ENCODE assay signal across 32 cellular contexts in the genomic region with DNA sequence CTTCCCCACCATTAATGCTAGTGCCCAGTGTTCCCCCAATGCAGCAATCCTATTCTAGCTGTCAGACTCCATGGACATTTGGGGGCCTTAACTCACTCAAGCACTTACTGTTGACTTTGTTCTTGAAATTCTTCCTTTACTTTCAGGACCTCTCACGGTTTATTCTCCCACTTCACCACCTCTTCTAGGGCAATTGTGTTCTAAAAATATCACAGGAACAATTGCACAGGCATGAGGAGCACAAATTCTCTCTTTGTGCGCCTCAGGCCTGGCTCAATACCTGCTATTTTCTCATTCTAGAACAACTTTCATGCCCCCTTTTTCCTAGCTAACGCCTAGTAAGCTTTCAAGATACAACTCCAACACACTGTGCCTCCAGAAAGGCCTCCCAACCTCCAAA. TPM values are rescaled to one million over a fixed set of nuclear protein-coding genes. Genes with fewer than 3 reads are reported as not detected.
"Had no signal": no experiment of that assay in that cellular context is flagged by ENCODE, and none has a peak within 500 bp of the region (broad histone marks: within the 10 kb centered on the region; RNA-seq: fewer than 3 reads in every experiment).

No MANE protein-coding gene starts in this region.

- H3K36me3 ChIP-seq: colonic mucosa, gastrocnemius medialis, lower lobe of right lung, ovary, right lobe of liver, stomach, tibial artery had no signal

- ATAC-seq: esophagus mucosa, gastrocnemius medialis, left lobe of liver, natural killer cell, psoas muscle, right lobe of liver had no signal

- FAIRE-seq: islet of Langerhans, small intestine, urothelium cell line had no signal

- H3K4me3 Mint-ChIP-seq: central memory CD8-positive, alpha-beta T cell; dendritic cell treated with granulocyte-macrophage colony-stimulating factor and Interleukin-4, amounts not matched to agents 40 ng/mL and 50 ng/mL, for 4 days; endodermal cell; natural killer cell; type B pancreatic cell had no signal

- DNase-seq: colonic mucosa; effector CD8-positive, alpha-beta T cell; endodermal cell; foreskin fibroblast; gastrocnemius medialis; head of caudate nucleus; hippocampal formation; kidney glomerular epithelial cell; lower lobe of right lung; natural killer cell; occipital lobe; ovary; posterior cingulate gyrus; psoas muscle; right lobe of liver; small intestine; stimulated activated CD4-positive, alpha-beta T cell treated with anti-CD3 and anti-CD28 coated beads, Interleukin-15, amount 100 ng/mL, for 24 hours; stimulated activated CD4-positive, alpha-beta T cell treated with anti-CD3 and anti-CD28 coated beads, Interleukin-2, amount 100 ng/mL, for 48 hours; stimulated activated CD8-positive, alpha-beta memory T cell treated with anti-CD3 and anti-CD28 coated beads, Interleukin-4, amount 100 ng/mL, for 48 hours; stimulated activated naive CD4-positive, alpha-beta T cell treated with Interleukin-2 at 50 U/mL for 16 hours; stomach; tibial artery had no signal

- H3K27ac Mint-ChIP-seq: dendritic cell treated with granulocyte-macrophage colony-stimulating factor and Interleukin-4, amounts not matched to agents 40 ng/mL and 50 ng/mL, for 4 days; endodermal cell; natural killer cell; type B pancreatic cell had no signal

- H3K27me3 Mint-ChIP-seq: dendritic cell treated with granulocyte-macrophage colony-stimulating factor and Interleukin-4, amounts not matched to agents 40 ng/mL and 50 ng/mL, for 4 days; type B pancreatic cell had no signal

- H3K27me3 ChIP-seq: colonic mucosa, gastrocnemius medialis, ovary, right lobe of liver, stomach, tibial artery had no signal

- H3K4me3 ChIP-seq: colonic mucosa, gastrocnemius medialis, lower lobe of right lung, ovary, psoas muscle, right lobe of liver, stomach, tibial artery had no signal

- H3K27ac ChIP-seq: colonic mucosa, epithelial cell of prostate, gastrocnemius medialis, lower lobe of right lung, ovary, psoas muscle, right lobe of liver, stomach, tibial artery had no signal

- H3K9me3 ChIP-seq: colonic mucosa, gastrocnemius medialis, lower lobe of right lung, ovary, psoas muscle, right lobe of liver, stomach, tibial artery had no signal

- H3K9me3 Mint-ChIP-seq: central memory CD8-positive, alpha-beta T cell; dendritic cell treated with granulocyte-macrophage colony-stimulating factor and Interleukin-4, amounts not matched to agents 40 ng/mL and 50 ng/mL, for 4 days; endodermal cell; natural killer cell; type B pancreatic cell had no signal

- H3K36me3 Mint-ChIP-seq: natural killer cell, type B pancreatic cell had no signal

- H3K4me1 Mint-ChIP-seq: central memory CD8-positive, alpha-beta T cell had no signal

- H3K4me1 ChIP-seq: colonic mucosa, gastrocnemius medialis, psoas muscle, tibial artery had no signal

RNA-seq across cellular contexts. Expression of a gene that starts 7.3 kb away (rescaled TPM):
- total RNA-seq: glomerular endothelial cell, natural killer cell, ovary, psoas muscle had no signal
- polyA plus RNA-seq: neural cell, ovary had no signal
